9 cellular contexts compared by ENCODE assay signal in genomic region chr5:54457094-54457531, GRCh38. TPM values are rescaled to one million over a fixed set of nuclear protein-coding genes. Genes with fewer than 3 reads are reported as not detected.
DNase-seq lines count a peak whose midpoint lies in the region; ATAC-seq, FAIRE-seq and TF ChIP-seq lines count a peak whose summit lies in the region.
"Had no signal": no experiment of that assay in that cellular context is flagged by ENCODE, and none has a peak within 500 bp of the region (broad histone marks: within the 10 kb centered on the region; RNA-seq: fewer than 3 reads in every experiment).

No MANE protein-coding gene starts in this region.

- peak; percentile 84 for DNase-seq in AG04449 (ENCODE audit: low read depth, low spot score)
- peak; percentile 40 for DNase-seq in NT2/D1 (ENCODE audit: low read depth, low spot score)
- DNase-seq in fibroblast of lung (ENCODE audit: low read depth in 2 of 2): peak; percentile 81 to 82
- DNase-seq in HUDEP-2 (lab: John Stamatoyannopoulos, UW; ENCODE audit: unreplicated experiment in 76 of 76): no peak
- DNase-seq in frontal cortex (ENCODE audit: low spot score in 2 of 2): no peak

- no peak overlapping the region for H2AFZ ChIP-seq in fibroblast of lung (ENCODE audit: low read length)

- POLR2A ChIA-PET in AG04449 (lab: Yijun Ruan, JAX): interaction anchor here (1.0 to 1.5 kb wide), 4 partner anchors 13 to 147 kb away, joined by 3 to 6 read pairs (median 4); partner anchors contain the start of gene ARL15

- H3K4me2 ChIP-seq in fibroblast of lung (ENCODE audit: extremely low read depth, insufficient read depth, low read length): peak overlapping the region; percentile 2

- H3K27me3 ChIP-seq in NT2/D1 (ENCODE audit: insufficient read depth, insufficient read length) (no peaks in the 10 kb centered on the region), fibroblast of lung (ENCODE audit: control insufficient read depth, insufficient read depth, low read length) (no peaks in the 10 kb centered on the region), muscle layer of duodenum (ENCODE audit: low read depth, low read length) (no peaks in the 10 kb centered on the region)

- no peak for FAIRE-seq in frontal cortex (lab: Jason Lieb, UNC)

- TF ChIP-seq CTCF in AG04449 (IDR thresholded peaks at IDR 0.05; ENCODE audit: insufficient read depth, low read length, missing control alignments) (no peak), fibroblast of lung (conservative IDR thresholded peaks at IDR 0.05 in 1 of 2, IDR thresholded peaks at IDR 0.05 in 1 of 2; ENCODE audit: low read depth in 1 of 2, low read length in 2 of 2) (no peak)

- H3K4me3 ChIP-seq in AG04449 (ENCODE audit: low read depth, low read length) (peak overlapping the region; percentile 32), NT2/D1 (ENCODE audit: insufficient read length, low read depth) (no peak overlapping the region), fibroblast of lung (replicated peaks in 1 of 4; ENCODE audit: control extremely low read depth in 1 of 4, insufficient read depth in 1 of 4, low read depth in 3 of 4, low read length in 4 of 4) (peak overlapping the region in 2 of 4 experiments; percentile 1 to 34), muscle layer of duodenum (ENCODE audit: low read depth in 1 of 2, low read length in 2 of 2) (peak overlapping the region in 1 of 2 donors; percentile 23)

- no peak overlapping the region for H3K9ac ChIP-seq in NT2/D1 (ENCODE audit: insufficient read length, low read depth)
- no peak overlapping the region for H3K9ac ChIP-seq in fibroblast of lung (ENCODE audit: insufficient read depth, low read length)

- CTCF ChIA-PET in AG04449 (lab: Yijun Ruan, JAX): interaction anchor here (0.9 to 6.1 kb wide), 11 partner anchors 10 to 703 kb away, joined by 3 to 61 read pairs (median 5); partner anchors contain the start of genes GPX8 and SNX18

- H4K20me1 ChIP-seq in fibroblast of lung (ENCODE audit: control insufficient read depth, extremely low read depth, insufficient read depth, low read length): no peaks in the 10 kb centered on the region

- H3K27ac ChIP-seq in fibroblast of lung (ENCODE audit: insufficient read depth, low read length): peak overlapping the region; percentile 56
- peak overlapping the region; percentile 47 for H3K27ac ChIP-seq in muscle layer of duodenum (ENCODE audit: low read length)

- H3K4me1 ChIP-seq in NT2/D1 (ENCODE audit: insufficient read depth, insufficient read length) (no peaks in the 10 kb centered on the region), fibroblast of lung (ENCODE audit: control insufficient read depth, extremely low read depth, insufficient read depth, low read length) (peaks cover 29% of the 10 kb centered on the region), muscle layer of duodenum (ENCODE audit: control insufficient read depth in 1 of 2, insufficient read depth in 2 of 2, low read length in 2 of 2) (peaks cover 0 to 3% of the 10 kb centered on the region in 2 donors)

- H3K79me2 ChIP-seq in fibroblast of lung (ENCODE audit: control insufficient read depth, insufficient read depth, low read length): no peaks in the 10 kb centered on the region

- ATAC-seq in GM18511 (IDR thresholded peaks at IDR 0.05; ENCODE audit: unreplicated experiment): no peak
- ATAC-seq in activated CD4-positive, CD25-positive, alpha-beta regulatory T cell treated with anti-CD3 and anti-CD28 coated beads, Interleukin-2, amount 50 U/mL, for 24 hours: no peak

- H3K9me3 ChIP-seq in NT2/D1 (ENCODE audit: insufficient read depth, low read length) (no peaks in the 10 kb centered on the region), fibroblast of lung (ENCODE audit: control insufficient read depth, insufficient read depth, low read depth, low read length) (no peaks in the 10 kb centered on the region), muscle layer of duodenum (ENCODE audit: control insufficient read depth in 1 of 2, low read length in 2 of 2) (no peaks in the 10 kb centered on the region)

- H3K36me3 ChIP-seq in NT2/D1 (ENCODE audit: insufficient read depth, insufficient read length, low read length) (no peaks in the 10 kb centered on the region), fibroblast of lung (ENCODE audit: control insufficient read depth, insufficient read depth, low read length) (no peaks in the 10 kb centered on the region), muscle layer of duodenum (ENCODE audit: control insufficient read depth in 1 of 2, insufficient read depth in 2 of 2, low read length in 2 of 2) (no peaks in the 10 kb centered on the region)

RNA-seq across cellular contexts. Expression of gene HSPB3, which starts 1.6 kb away (rescaled TPM):
- total RNA-seq in fibroblast of lung (0.77 and 21.1 TPM in 2 replicates), frontal cortex (6.9 TPM)
- 5.3 and 18.6 TPM in 2 replicates for polyA plus RNA-seq in fibroblast of lung
- polyA plus RNA-seq in fibroblast of lung (2012): 4.3 and 14.5 TPM in 2 replicates
- polyA minus RNA-seq in fibroblast of lung (ENCODE audit: low replicate concordance): 0.96 TPM in 1 of 2 replicates, not detected in the other
- polyA plus RNA-seq: CD14-positive monocyte had no signal

Comparison
In these comparisons a context has a peak if more than half of its experiments do, and no peak if none do; other contexts are left out.
1. DNase-seq: peak in AG04449 (single experiment), NT2/D1 (single experiment) and fibroblast of lung (2 of 2); none in HUDEP-2 (0 of 76) and frontal cortex (0 of 2).